24 cellular contexts compared by ENCODE assay signal in the genomic region with DNA sequence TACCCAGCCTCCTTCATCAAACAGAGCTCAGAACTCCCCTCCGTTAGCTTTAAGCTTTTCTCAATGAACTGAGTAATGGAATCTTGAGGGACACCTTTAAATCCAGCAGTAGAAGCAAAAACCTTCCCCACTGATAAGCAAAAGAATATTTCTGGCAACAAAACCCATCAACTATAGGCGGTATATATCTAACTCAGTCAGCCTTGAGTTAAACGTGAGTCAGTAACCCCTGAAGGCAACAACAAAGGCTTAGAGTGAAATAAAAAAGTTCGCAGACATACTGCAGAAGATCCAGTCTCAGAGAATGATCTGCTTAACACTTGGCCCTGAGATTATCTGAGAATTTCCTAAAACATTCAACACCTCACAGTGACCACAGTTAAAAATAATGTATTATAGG.
"Had no signal": no experiment of that assay in that cellular context is flagged by ENCODE, and none has a peak within 500 bp of the region (broad histone marks: within the 10 kb centered on the region; RNA-seq: fewer than 3 reads in every experiment).

No MANE protein-coding gene starts in this region.

- H3K27ac ChIP-seq: ascending aorta, body of pancreas, PC-9 had no signal

- H3K4me1 ChIP-seq: ascending aorta, body of pancreas had no signal

- H3K9me3 ChIP-seq: ascending aorta, body of pancreas had no signal

- H3K4me3 ChIP-seq: body of pancreas, PC-9 had no signal

- ATAC-seq: activated CD8-positive, alpha-beta T cell treated with anti-CD3 and anti-CD28 coated beads, Interleukin-2, amount 10 ng/mL, durations not matched to agents 7 days and 5 days; body of pancreas; T-helper 17 cell; WTC11 had no signal

- H2AFZ ChIP-seq: PC-9 had no signal

- DNase-seq: activated CD4-positive, alpha-beta T cell treated with anti-CD3 and anti-CD28 coated beads for 48 hours; activated CD4-positive, alpha-beta T cell treated with anti-CD3 and anti-CD28 coated beads, Interleukin-2, amount 50 U/mL, for 4 hours; activated CD4-positive, CD25-positive, alpha-beta regulatory T cell treated with anti-CD3 and anti-CD28 coated beads, Interleukin-2, amount 50 U/mL, for 72 hours; activated CD8-positive, alpha-beta memory T cell treated with anti-CD3 and anti-CD28 coated beads, Interleukin-2, amount 50 U/mL, for 48 hours; activated CD8-positive, alpha-beta T cell treated with anti-CD3 and anti-CD28 coated beads, Interleukin-2, amount 10 ng/mL, durations not matched to agents 7 days and 5 days; activated naive CD4-positive, alpha-beta T cell treated with anti-CD3 and anti-CD28 coated beads, Interleukin-2, amount 50 U/mL, for 16 hours; activated naive CD8-positive, alpha-beta T cell treated with anti-CD3 and anti-CD28 coated beads, Interleukin-2, amount 10 ng/mL, durations not matched to agents 7 days and 5 days; activated T-cell treated with anti-CD3 and anti-CD28 coated beads, Interleukin-2, amount 50 U/mL, for 1 hour; amniotic stem cell; body of pancreas; Kasumi-1; NCI-H1048; NCI-H1930; NCI-H510A; NCI-H526 treated with DMSO at 0.1 percent for 48 hours; NCI-H82; NK-92 treated with Interleukin-12 subunit alpha and Interleukin-12 subunit beta, amount 100 ng/mL, for 24 hours; PC-9; SHP77 treated with DMSO at 0.1 percent for 48 hours; T-helper 17 cell; T-helper 9 cell had no signal

- FAIRE-seq: bronchial epithelial cell had no signal

- H3K27me3 ChIP-seq: ascending aorta, body of pancreas had no signal

- H3K36me3 ChIP-seq: ascending aorta had no signal

- H3K4me2 ChIP-seq: PC-9 had no signal
